9 cellular contexts compared by ENCODE assay signal in genomic region chr13:78862460-78862859, GRCh38.
"Had no signal": no experiment of that assay in that cellular context is flagged by ENCODE, and none has a peak within 500 bp of the region (broad histone marks: within the 10 kb centered on the region; RNA-seq: fewer than 3 reads in every experiment).

No MANE protein-coding gene starts in this region.

- DNase-seq: GM23248, GOT3, H9, HCEC 1CT, KBM-7 had no signal

- H3K4me3 Mint-ChIP-seq: H9 had no signal

- ATAC-seq: HepG2 had no signal

- FAIRE-seq: H54, HepG2 had no signal

- H3K27ac Mint-ChIP-seq: H9 had no signal

- H3K4me3 ChIP-seq: GM23248 had no signal

- H3K4me1 Mint-ChIP-seq: H9 had no signal

- H3K27ac ChIP-seq: GM23248, HL-60 had no signal

- H3K36me3 Mint-ChIP-seq: IgD-negative memory B cell had no signal

- H3K9me3 Mint-ChIP-seq: IgD-negative memory B cell had no signal

- H3K9ac ChIP-seq: GM23248 had no signal

- H2AFZ ChIP-seq: GM23248 had no signal
